9 cellular contexts compared by ENCODE assay signal in the genomic region with DNA sequence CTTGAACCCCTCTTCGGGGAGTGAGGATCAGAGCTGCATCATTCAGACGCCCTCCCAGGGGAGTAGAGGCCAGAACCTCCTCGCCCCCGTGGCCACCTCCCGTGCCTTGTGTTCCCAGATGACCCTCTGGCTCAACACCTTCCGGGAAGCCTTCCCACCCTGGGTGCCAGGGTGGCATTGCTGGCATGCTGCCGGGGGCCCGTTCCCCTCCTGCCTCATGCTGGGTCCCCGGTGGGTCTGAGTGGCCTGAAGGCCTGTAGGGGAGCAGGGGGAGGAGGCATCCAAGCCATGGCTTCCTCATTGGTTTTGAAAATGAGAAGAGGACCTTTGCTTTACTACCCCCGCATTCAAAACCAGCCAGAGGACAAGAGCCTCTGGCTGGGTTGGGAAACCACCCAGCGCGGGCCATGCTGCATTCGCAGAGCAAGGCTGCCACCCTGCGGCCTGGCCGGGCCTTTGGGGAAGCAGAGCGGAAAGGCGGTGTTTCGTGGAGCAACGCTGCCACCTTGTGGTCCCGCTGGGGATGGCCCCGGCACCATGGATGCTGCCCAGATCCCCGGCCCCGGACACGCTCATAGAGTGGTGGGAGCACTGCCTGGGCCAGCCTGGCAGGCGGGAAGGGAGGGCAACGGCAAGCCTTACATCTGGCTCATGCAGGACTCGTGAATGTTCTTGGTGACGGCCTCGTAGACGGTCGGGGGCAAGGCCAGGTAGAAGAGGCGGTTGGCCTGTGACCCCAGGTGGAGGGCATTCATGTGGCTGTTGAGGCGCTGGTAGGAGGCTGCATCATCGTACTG. TPM values are rescaled to one million over a fixed set of nuclear protein-coding genes. Genes with fewer than 3 reads are reported as not detected.
DNase-seq lines count a peak whose midpoint lies in the region; ATAC-seq and TF ChIP-seq lines count a peak whose summit lies in the region.
"Had no signal": no experiment of that assay in that cellular context is flagged by ENCODE, and none has a peak within 500 bp of the region (broad histone marks: within the 10 kb centered on the region; RNA-seq: fewer than 3 reads in every experiment).

No MANE protein-coding gene starts in this region.

- no peaks in the 10 kb centered on the region for H3K4me1 ChIP-seq in lung (ENCODE audit: control insufficient read depth in 2 of 2, insufficient read depth in 2 of 2, low read length in 2 of 2)

- peak; percentile 94 for DNase-seq in CD1c-positive myeloid dendritic cell (ENCODE audit: extremely low spot score)
- DNase-seq in NCI-H748 treated with DMSO at 0.1 percent for 48 hours (lab: John Stamatoyannopoulos, UW): peak; percentile 30
- peak; percentile 73 to 79 for DNase-seq in activated CD4-positive, alpha-beta T cell treated with anti-CD3 and anti-CD28 coated beads, Interleukin-2, amount 50 U/mL, for 24 hours (ENCODE audit: low read depth in 1 of 2, low spot score in 1 of 2)
- DNase-seq in lung (ENCODE audit: low spot score): peak; percentile 91
- DNase-seq in stimulated activated CD8-positive, alpha-beta memory T cell treated with anti-CD3 and anti-CD28 coated beads, Interleukin-15, amount 100 ng/mL, for 24 hours (ENCODE audit: low read depth): peak; percentile 58

- TF ChIP-seq CTCF in lung (IDR thresholded peaks at IDR 0.05; ENCODE audit: control extremely low read depth, extremely low read depth): peak; percentile 100

- peaks cover 4 to 19% of the 10 kb centered on the region in 2 donors for H3K36me3 ChIP-seq in lung (ENCODE audit: control insufficient read depth in 2 of 2, insufficient read depth in 2 of 2, low read length in 2 of 2)

- ATAC-seq in GM19395 (IDR thresholded peaks at IDR 0.05; ENCODE audit: unreplicated experiment) (peak; percentile 94), HG03469 (IDR thresholded peaks at IDR 0.05; ENCODE audit: unreplicated experiment) (peak; percentile 82), lung (ENCODE audit: insufficient read depth, low FRiP score) (peak; percentile 98)

- H3K27ac ChIP-seq in lung (ENCODE audit: low read depth in 1 of 2, low read length in 1 of 2): peak overlapping the region in 1 of 2 donors; percentile 33
- H3K27ac ChIP-seq: SK-N-MC had no signal

- H3K36me3 Mint-ChIP-seq in dendritic cell treated with granulocyte-macrophage colony-stimulating factor and Interleukin-4, amounts not matched to agents 40 ng/mL and 50 ng/mL, for 4 days (ENCODE audit: low read depth): peaks cover 89% of the 10 kb centered on the region

- H3K27me3 ChIP-seq in lung (ENCODE audit: control insufficient read depth, insufficient read depth): no peaks in the 10 kb centered on the region

- no peaks in the 10 kb centered on the region for H3K9me3 Mint-ChIP-seq in dendritic cell treated with granulocyte-macrophage colony-stimulating factor and Interleukin-4, amounts not matched to agents 40 ng/mL and 50 ng/mL, for 4 days

- H3K27me3 Mint-ChIP-seq in dendritic cell treated with granulocyte-macrophage colony-stimulating factor and Interleukin-4, amounts not matched to agents 40 ng/mL and 50 ng/mL, for 4 days: no peaks in the 10 kb centered on the region

- intact Hi-C loops in dendritic cell treated with granulocyte-macrophage colony-stimulating factor and Interleukin-4, amounts not matched to agents 40 ng/mL and 50 ng/mL, for 4 days (cut with micrococcal nuclease): loop anchor here (5.0 kb wide), 1 partner anchor 402 kb away; no protein-coding TSS in a partner anchor

- peaks cover 24% of the 10 kb centered on the region for H3K4me1 Mint-ChIP-seq in dendritic cell treated with granulocyte-macrophage colony-stimulating factor and Interleukin-4, amounts not matched to agents 40 ng/mL and 50 ng/mL, for 4 days (ENCODE audit: low read depth)

- H3K4me3 Mint-ChIP-seq in dendritic cell treated with granulocyte-macrophage colony-stimulating factor and Interleukin-4, amounts not matched to agents 40 ng/mL and 50 ng/mL, for 4 days: no peak overlapping the region

- peak overlapping the region; percentile 45 for H3K27ac Mint-ChIP-seq in dendritic cell treated with granulocyte-macrophage colony-stimulating factor and Interleukin-4, amounts not matched to agents 40 ng/mL and 50 ng/mL, for 4 days

- peaks cover 0 to 6% of the 10 kb centered on the region in 2 donors for H3K9me3 ChIP-seq in lung (ENCODE audit: control insufficient read depth in 2 of 2, insufficient read depth in 1 of 2, low read length in 1 of 2)

- no peak overlapping the region for H3K4me3 ChIP-seq in lung
- H3K4me3 ChIP-seq: SK-N-MC had no signal

- WGBS in lung, 2 donors: 31 to 33% methylated on average over 15 to 34 of the region's 34 CpGs

RNA-seq across cellular contexts. Expression of gene G6PD, which starts 11.9 kb away (rescaled TPM):
- 100 to 1,000 TPM in 1 of 2 donors, 10 to 100 TPM in 1; 24.3 to 106 TPM for total RNA-seq in lung
- polyA plus RNA-seq in lung: 10 to 100 TPM; 55.4 to 75.6 TPM

RNA-seq across cellular contexts. Expression of gene IKBKG, which starts 12.7 kb away (rescaled TPM):
- 10 to 100 TPM; 12.0 to 58.3 TPM for total RNA-seq in lung
- 10 to 100 TPM; 23.1 to 49.6 TPM for polyA plus RNA-seq in lung

RNA-seq across cellular contexts. Expression of gene FAM3A, which starts 18.7 kb away (rescaled TPM):
- 10 to 100 TPM; 21.5 to 48.6 TPM for total RNA-seq in lung
- polyA plus RNA-seq in lung: 10 to 100 TPM; 43.9 to 61.2 TPM

RNA-seq across cellular contexts. Expression of gene SLC10A3, which starts 44.3 kb away (rescaled TPM):
- 10 to 100 TPM; 11.1 to 30.9 TPM for total RNA-seq in lung
- polyA plus RNA-seq in lung: 10 to 100 TPM; 27.3 to 33.0 TPM

RNA-seq across cellular contexts. Expression of gene UBL4A, which starts 48.3 kb away (rescaled TPM):
- total RNA-seq in lung: 10 to 100 TPM; 22.9 to 38.2 TPM
- 10 to 100 TPM; 21.3 to 39.6 TPM for polyA plus RNA-seq in lung

Comparison
In these comparisons a context has a peak if more than half of its experiments do, and no peak if none do; other contexts are left out.
1. DNase-seq: peak in every context shown above with its lines; median percentile 94 in CD1c-positive myeloid dendritic cell; 91 in lung; 76 in activated CD4-positive, alpha-beta T cell treated with anti-CD3 and anti-CD28 coated beads, Interleukin-2, amount 50 U/mL, for 24 hours; 58 in stimulated activated CD8-positive, alpha-beta memory T cell treated with anti-CD3 and anti-CD28 coated beads, Interleukin-15, amount 100 ng/mL, for 24 hours; 30 in NCI-H748 treated with DMSO at 0.1 percent for 48 hours.